Comparison of ENCODE assay signal across 8 cellular contexts in genomic region chr6:41027251-41027650, GRCh38.
A peak's percentile ranks its signal among the peaks of the same experiment; 100 is the strongest.
DNase-seq lines count a peak whose midpoint lies in the region; ATAC-seq and TF ChIP-seq lines count a peak whose summit lies in the region.

No MANE protein-coding gene starts in this region.

- no peaks in the 10 kb centered on the region for H3K36me3 ChIP-seq in iPS DF 6.9 (ENCODE audit: control insufficient read depth, insufficient read depth, low read length)

- ATAC-seq in stimulated activated naive B cell treated with anti-CD40 and anti-IgM and Interleukin-4, amounts not matched to agents 10 μg/mL and 1 μg/mL and 100 μg/mL, for 72 hours (replicated peaks), result no peak
- no peak for ATAC-seq in HG02610 (IDR thresholded peaks at IDR 0.05; ENCODE audit: unreplicated experiment)

- TF ChIP-seq CTCF in WI38 (IDR thresholded peaks at IDR 0.05; ENCODE audit: low read depth, low read length), result no peak
- TF ChIP-seq CTCF in GM20000 (IDR thresholded peaks at IDR 0.05; ENCODE audit: extremely low read depth, missing control alignments), result no peak

- H3K9me3 ChIP-seq in iPS DF 6.9 (ENCODE audit: control insufficient read depth, insufficient read depth, low read length), result no peaks in the 10 kb centered on the region

- H3K36me3 Mint-ChIP-seq in T-helper 1 cell treated with Interleukin-12 subunit alpha and Interleukin-12 subunit beta and Interleukin-4 antibody, amounts not matched to agents 30 μg/mL and 1 μg/mL, for 36 hours (ENCODE audit: low read depth), result no peaks in the 10 kb centered on the region
- H3K36me3 Mint-ChIP-seq in stimulated activated naive B cell treated with anti-CD40 and anti-IgM and Interleukin-4, amounts not matched to agents 10 μg/mL and 1 μg/mL and 100 μg/mL, for 72 hours, result no peaks in the 10 kb centered on the region

- H3K27me3 ChIP-seq in iPS DF 6.9 (ENCODE audit: control insufficient read depth, insufficient read depth, low read length), result no peaks in the 10 kb centered on the region

- no peak overlapping the region for H3K27ac ChIP-seq in iPS DF 6.9 (ENCODE audit: low read length)

- H3K4me3 Mint-ChIP-seq in T-helper 1 cell treated with Interleukin-12 subunit alpha and Interleukin-12 subunit beta and Interleukin-4 antibody, amounts not matched to agents 30 μg/mL and 1 μg/mL, for 36 hours, result peak overlapping the region; percentile 93
- peak overlapping the region; percentile 84 to 91 for H3K4me3 Mint-ChIP-seq in stimulated activated naive B cell treated with anti-CD40 and anti-IgM and Interleukin-4, amounts not matched to agents 10 μg/mL and 1 μg/mL and 100 μg/mL, for 72 hours

- H3K9me3 Mint-ChIP-seq in T-helper 1 cell treated with Interleukin-12 subunit alpha and Interleukin-12 subunit beta and Interleukin-4 antibody, amounts not matched to agents 30 μg/mL and 1 μg/mL, for 36 hours, result no peaks in the 10 kb centered on the region
- H3K9me3 Mint-ChIP-seq in stimulated activated naive B cell treated with anti-CD40 and anti-IgM and Interleukin-4, amounts not matched to agents 10 μg/mL and 1 μg/mL and 100 μg/mL, for 72 hours, result no peaks in the 10 kb centered on the region

- DNase-seq in T-helper 1 cell, result no peak
- DNase-seq in iPS DF 6.9 (ENCODE audit: low read depth, low spot score), result no peak
- no peak for DNase-seq in stimulated activated naive B cell treated with anti-CD40 and anti-IgM and Interleukin-4, amounts not matched to agents 10 μg/mL and 1 μg/mL and 100 μg/mL, for 72 hours
- DNase-seq in RKO (ENCODE audit: low spot score), result no peak
- no peak for DNase-seq in GM20000 (ENCODE audit: low spot score)

- peaks cover 3% of the 10 kb centered on the region for H3K4me1 ChIP-seq in iPS DF 6.9 (ENCODE audit: control insufficient read depth, insufficient read depth, low read length)

- H3K27me3 Mint-ChIP-seq in T-helper 1 cell treated with Interleukin-12 subunit alpha and Interleukin-12 subunit beta and Interleukin-4 antibody, amounts not matched to agents 30 μg/mL and 1 μg/mL, for 36 hours (ENCODE audit: low read depth), result no peaks in the 10 kb centered on the region
- no peaks in the 10 kb centered on the region for H3K27me3 Mint-ChIP-seq in stimulated activated naive B cell treated with anti-CD40 and anti-IgM and Interleukin-4, amounts not matched to agents 10 μg/mL and 1 μg/mL and 100 μg/mL, for 72 hours

- H3K27ac Mint-ChIP-seq in T-helper 1 cell treated with Interleukin-12 subunit alpha and Interleukin-12 subunit beta and Interleukin-4 antibody, amounts not matched to agents 30 μg/mL and 1 μg/mL, for 36 hours, result peak overlapping the region; percentile 94
- H3K27ac Mint-ChIP-seq in stimulated activated naive B cell treated with anti-CD40 and anti-IgM and Interleukin-4, amounts not matched to agents 10 μg/mL and 1 μg/mL and 100 μg/mL, for 72 hours, result peak overlapping the region; percentile 88

- H3K4me1 Mint-ChIP-seq in T-helper 1 cell treated with Interleukin-12 subunit alpha and Interleukin-12 subunit beta and Interleukin-4 antibody, amounts not matched to agents 30 μg/mL and 1 μg/mL, for 36 hours (ENCODE audit: low read depth), result peaks cover 23% of the 10 kb centered on the region
- H3K4me1 Mint-ChIP-seq in stimulated activated naive B cell treated with anti-CD40 and anti-IgM and Interleukin-4, amounts not matched to agents 10 μg/mL and 1 μg/mL and 100 μg/mL, for 72 hours, result peaks cover 20 to 30% of the 10 kb centered on the region in 2 donors

- WGBS in iPS DF 6.9 (ENCODE audit: insufficient coverage, insufficient read length), result no CpG with 5 or more reads among the region's 5 CpGs

- H3K4me3 ChIP-seq in WI38 (ENCODE audit: low read depth, low read length) (peak overlapping the region; percentile 36), iPS DF 6.9 (ENCODE audit: low read length) (peak overlapping the region; percentile 36; the same call in 1 of the 2 replicates)
